ENCODE assay signal across 11 cellular contexts in the genomic region with DNA sequence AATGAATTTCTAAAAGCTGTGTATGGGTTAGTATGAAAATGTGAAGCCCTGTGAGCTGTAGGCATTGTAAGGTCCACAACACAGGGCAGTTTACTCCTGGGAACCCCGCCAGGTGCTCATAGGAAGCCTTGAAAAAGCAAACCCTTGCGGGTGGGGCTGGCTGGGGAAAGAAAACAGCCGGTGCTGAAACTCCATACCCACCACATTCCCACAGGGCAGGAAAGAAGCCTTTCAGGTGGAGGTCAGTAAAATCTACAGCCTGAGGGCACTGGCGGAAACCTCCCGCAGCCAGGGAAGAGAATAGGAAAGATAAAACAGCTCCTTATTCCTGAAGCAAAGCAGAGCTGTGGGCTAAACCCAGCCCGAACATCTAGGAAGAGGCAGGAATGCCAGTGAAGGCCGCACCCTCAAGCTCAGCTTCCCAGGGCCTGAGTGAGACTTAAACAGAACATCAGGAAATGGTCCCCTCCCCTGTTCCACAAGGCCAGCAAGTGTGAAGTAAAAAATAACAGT. TPM values are rescaled to one million over a fixed set of nuclear protein-coding genes. Genes with fewer than 3 reads are reported as not detected.
DNase-seq lines count a peak whose midpoint lies in the region; ATAC-seq, FAIRE-seq and TF ChIP-seq lines count a peak whose summit lies in the region.
"Had no signal": no experiment of that assay in that cellular context is flagged by ENCODE, and none has a peak within 500 bp of the region (broad histone marks: within the 10 kb centered on the region; RNA-seq: fewer than 3 reads in every experiment).

No MANE protein-coding gene starts in this region.

- H3K79me2 ChIP-seq in KMS-11 (ENCODE audit: insufficient read depth, low read depth) (no peaks in the 10 kb centered on the region), endothelial cell of umbilical vein (ENCODE audit: control insufficient read depth, insufficient read depth, low read length) (peaks cover 84% of the 10 kb centered on the region)

- dilution Hi-C loops in endothelial cell of umbilical vein (cut with MboI; ENCODE audit: extremely low pct_ligation_motif_present, low sequenced_read_pairs), result no loop called here

- no peaks in the 10 kb centered on the region for H3K9me3 ChIP-seq in endothelial cell of umbilical vein (replicated peaks; ENCODE audit: control insufficient read depth, insufficient read depth, low read length)
- H3K9me3 ChIP-seq in muscle layer of duodenum (ENCODE audit: control insufficient read depth in 1 of 2, low read length in 2 of 2), result no peaks in the 10 kb centered on the region

- H3K27me3 ChIP-seq in KMS-11 (ENCODE audit: insufficient read depth, low read depth) (no peaks in the 10 kb centered on the region), endothelial cell of umbilical vein (ENCODE audit: control insufficient read depth in 2 of 2, insufficient read depth in 2 of 2, low read length in 2 of 2) (no peaks in the 10 kb centered on the region), muscle layer of duodenum (ENCODE audit: low read depth, low read length) (no peaks in the 10 kb centered on the region)

- no peak for FAIRE-seq in endothelial cell of umbilical vein (lab: Jason Lieb, UNC)

- H3K9ac ChIP-seq in KMS-11, result peak overlapping the region; percentile 70; the same call in 1 of the 2 replicates
- H3K9ac ChIP-seq in endothelial cell of umbilical vein (replicated peaks; ENCODE audit: extremely low read depth, insufficient read depth, low read length), result no peak overlapping the region

- H4K20me1 ChIP-seq in KMS-11 (ENCODE audit: insufficient read depth) (no peaks in the 10 kb centered on the region), endothelial cell of umbilical vein (replicated peaks; ENCODE audit: control insufficient read depth, extremely low read depth, insufficient read depth, low read length) (no peaks in the 10 kb centered on the region)

- DNase-seq in AG20443 (ENCODE audit: low spot score) (peak; percentile 63), endothelial cell of umbilical vein (ENCODE audit: low read depth, low spot score) (peak; percentile 78), Kasumi-1 (lab: John Stamatoyannopoulos, UW) (no peak), substantia nigra (lab: John Stamatoyannopoulos, UW) (no peak)
- DNase-seq in activated naive CD4-positive, alpha-beta T cell treated with anti-CD3 and anti-CD28 coated beads, Interleukin-2, amount 50 U/mL, for 16 hours, result no peak
- DNase-seq: activated CD4-positive, CD25-positive, alpha-beta regulatory T cell; EL; naive B cell had no signal

- no TSS peak for BruUV-seq in endothelial cell of umbilical vein (replicated peaks; lab: Mats Ljungman, UMichigan)

- no peak for TF ChIP-seq CTCF in KMS-11 (conservative IDR thresholded peaks at IDR 0.05; ENCODE audit: low read depth, low read length)
- no peak for TF ChIP-seq CTCF in endothelial cell of umbilical vein (IDR thresholded peaks at IDR 0.05; ENCODE audit: extremely low read depth in 1 of 2, insufficient read depth in 1 of 2, low read depth in 1 of 2, low read length in 2 of 2)

- intact Hi-C loops in endothelial cell of umbilical vein (cut with micrococcal nuclease), result no loop called here

- H3K4me1 ChIP-seq in KMS-11 (ENCODE audit: low read depth, poor library complexity, severe bottlenecking) (peaks cover 16% of the 10 kb centered on the region), endothelial cell of umbilical vein (ENCODE audit: control insufficient read depth, extremely low read depth, insufficient read depth, low read length) (peaks cover 41% of the 10 kb centered on the region), muscle layer of duodenum (ENCODE audit: control insufficient read depth in 1 of 2, insufficient read depth in 2 of 2, low read length in 2 of 2) (peaks cover 0 to 13% of the 10 kb centered on the region in 2 donors)

- H2AFZ ChIP-seq in KMS-11 (ENCODE audit: low read depth), result peak overlapping the region; percentile 38; the same call in 1 of the 2 replicates
- H2AFZ ChIP-seq in endothelial cell of umbilical vein (ENCODE audit: low read depth, low read length), result peak overlapping the region; percentile 2

- H3K36me3 ChIP-seq in KMS-11 (ENCODE audit: insufficient read depth) (no peaks in the 10 kb centered on the region), endothelial cell of umbilical vein (ENCODE audit: control insufficient read depth in 2 of 2, extremely low read depth in 1 of 2, insufficient read depth in 2 of 2, low read length in 2 of 2) (no peaks in the 10 kb centered on the region), muscle layer of duodenum (ENCODE audit: control insufficient read depth in 1 of 2, insufficient read depth in 2 of 2, low read length in 2 of 2) (no peaks in the 10 kb centered on the region)

- peak overlapping the region; percentile 66; the same call in 1 of the 2 replicates for H3K4me2 ChIP-seq in KMS-11
- peak overlapping the region; percentile 5 for H3K4me2 ChIP-seq in endothelial cell of umbilical vein (ENCODE audit: insufficient read depth, low read length)

- no peaks in the 10 kb centered on the region for H3K9me1 ChIP-seq in endothelial cell of umbilical vein (replicated peaks; ENCODE audit: control insufficient read depth, extremely low read depth, insufficient read depth, low read length)

- TF ChIP-seq POLR2A in endothelial cell of umbilical vein (IDR thresholded peaks at IDR 0.05; ENCODE audit: low read depth, low read length), result no peak

- H3K4me3 ChIP-seq in KMS-11 (IDR thresholded peaks at IDR 0.05; ENCODE audit: insufficient read depth, low read depth, low read length) (no peak overlapping the region), endothelial cell of umbilical vein (replicated peaks in 1 of 3; ENCODE audit: insufficient read depth in 1 of 3, low read depth in 1 of 3, low read length in 3 of 3) (no peak overlapping the region), muscle layer of duodenum (ENCODE audit: low read depth in 1 of 2, low read length in 2 of 2) (no peak overlapping the region)

- H3K27ac ChIP-seq in KMS-11, result no peak overlapping the region; the same call in 1 of the 2 replicates
- H3K27ac ChIP-seq in endothelial cell of umbilical vein (ENCODE audit: insufficient read depth, low read depth, low read length), result peak overlapping the region; percentile 18
- peak overlapping the region; percentile 7 for H3K27ac ChIP-seq in muscle layer of duodenum (ENCODE audit: low read length)
- no peak overlapping the region for H3K27ac ChIP-seq in substantia nigra (ENCODE audit: low read depth, low read length, poor library complexity, severe bottlenecking)

- ATAC-seq in HG03196 (IDR thresholded peaks at IDR 0.05; ENCODE audit: unreplicated experiment), result no peak

- POLR2A ChIA-PET in endothelial cell of umbilical vein (lab: Charles Lee), result no interaction called here

- CTCF ChIA-PET in endothelial cell of umbilical vein (lab: Charles Lee), result interaction anchor here (0.7 to 2.1 kb wide), 9 partner anchors 8 to 133 kb away, joined by 3 to 14 read pairs (median 4); no protein-coding TSS in a partner anchor

TF ChIP-seq in endothelial cell of umbilical vein, 7 proteins besides CTCF, POLR2A, EP300 and RAD21:
- TF ChIP-seq FOS (IDR thresholded peaks at IDR 0.05; ENCODE audit: borderline replicate concordance, insufficient read depth, low read length) (no peak), GATA2 (IDR thresholded peaks at IDR 0.05; ENCODE audit: insufficient read depth, insufficient read length, low read depth, low read length) (no peak), EZH2 (IDR thresholded peaks at IDR 0.05; ENCODE audit: borderline replicate concordance, low read depth, low read length, severe bottlenecking) (no peak), POLR2AphosphoS5 (IDR thresholded peaks at IDR 0.05; ENCODE audit: insufficient read depth, low read depth, low read length) (no peak), JUN (IDR thresholded peaks at IDR 0.05; ENCODE audit: borderline replicate concordance, insufficient read depth, insufficient read length, low read depth) (no peak), MYC (IDR thresholded peaks at IDR 0.05; ENCODE audit: low read depth, low read length) (no peak)
- TF ChIP-seq, protein P1, sequence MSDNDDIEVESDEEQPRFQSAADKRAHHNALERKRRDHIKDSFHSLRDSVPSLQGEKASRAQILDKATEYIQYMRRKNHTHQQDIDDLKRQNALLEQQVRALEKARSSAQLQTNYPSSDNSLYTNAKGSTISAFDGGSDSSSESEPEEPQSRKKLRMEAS (IDR thresholded peaks at IDR 0.05; ENCODE audit: insufficient read depth, insufficient read length), result no peak

RNA-seq across cellular contexts. Expression of a gene that starts 34.7 kb away (rescaled TPM):
- total RNA-seq in endothelial cell of umbilical vein, result 156 and 264 TPM in 2 replicates
- polyA plus RNA-seq in endothelial cell of umbilical vein, result 86.4 and 97.3 TPM in 2 replicates
- 56.4 and 60.5 TPM in 2 replicates for polyA plus RNA-seq in endothelial cell of umbilical vein (2011; cell fraction: cytosol; rRNA removed)
- polyA plus RNA-seq in endothelial cell of umbilical vein (2011; cell fraction: nucleus; rRNA removed), result 106 and 108 TPM in 2 replicates
- polyA plus RNA-seq in endothelial cell of umbilical vein (2012), result 37.0 and 88.8 TPM in 2 replicates
- polyA minus RNA-seq in endothelial cell of umbilical vein, result 119 and 146 TPM in 2 replicates
- 55.5 TPM for polyA minus RNA-seq in endothelial cell of umbilical vein (2011; cell fraction: cytosol; rRNA and poly(A)+ RNA removed)
- 52.4 and 55.8 TPM in 2 replicates for polyA minus RNA-seq in endothelial cell of umbilical vein (2011; cell fraction: nucleus; rRNA and poly(A)+ RNA removed)

Comparison
In these comparisons a context has a peak if more than half of its experiments do, and no peak if none do; other contexts are left out.
1. DNase-seq: peak in AG20443 (single experiment) and endothelial cell of umbilical vein (single experiment); none in Kasumi-1 (0 of 2), substantia nigra (0 of 49) and activated naive CD4-positive, alpha-beta T cell treated with anti-CD3 and anti-CD28 coated beads, Interleukin-2, amount 50 U/mL, for 16 hours (single experiment).
2. H3K27ac ChIP-seq: peak in endothelial cell of umbilical vein (single experiment) and muscle layer of duodenum (single experiment); none in KMS-11 (single experiment) and substantia nigra (single experiment).